In the genomic region with DNA sequence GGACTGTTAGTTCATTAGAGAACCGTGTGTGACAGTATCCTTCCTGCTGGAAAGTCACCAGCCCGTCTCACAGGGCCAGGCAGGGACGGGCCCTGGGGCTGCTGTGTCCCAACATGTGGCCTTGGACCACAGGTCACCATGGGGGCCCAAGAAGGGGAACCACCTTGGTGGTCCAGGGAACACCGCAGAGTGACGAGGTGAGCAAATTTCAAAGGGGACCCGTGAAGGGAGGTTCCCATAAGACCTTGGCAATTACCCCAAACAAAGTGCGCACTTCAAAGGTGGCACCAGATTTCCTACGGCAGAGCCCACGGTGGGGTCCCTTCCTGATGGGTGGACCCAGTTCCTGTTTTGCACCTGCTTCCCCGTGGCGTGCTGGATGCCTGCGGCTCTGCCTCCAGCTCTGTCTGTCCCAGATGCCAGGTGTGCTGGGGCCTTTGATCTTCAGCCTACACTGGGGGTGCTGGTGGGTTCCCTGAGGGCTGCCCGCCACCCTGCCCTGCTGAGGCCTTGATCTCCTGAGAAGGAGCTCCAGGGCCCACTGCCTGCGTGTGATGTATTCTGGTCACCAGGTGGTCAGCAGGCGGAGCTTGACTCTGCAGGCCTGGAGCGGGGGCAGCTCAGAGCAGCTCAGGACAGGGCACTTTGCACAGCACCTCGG, we compare ENCODE assay signal across 1 cellular context.
TF ChIP-seq lines count a peak whose summit lies in the region.

No MANE protein-coding gene starts in this region.

TF ChIP-seq in HepG2, 621 proteins besides CTCF, POLR2A, EP300 and RAD21 (continued from another document and continues in another):
- TF ChIP-seq ZNF205 (CRISPR knock-in tag; IDR thresholded peaks at IDR 0.05) (no peak), RXRB (CRISPR knock-in tag; IDR thresholded peaks at IDR 0.05; ENCODE audit: borderline replicate concordance) (peak; percentile 62), ATRX (CRISPR knock-in tag; IDR thresholded peaks at IDR 0.05; ENCODE audit: borderline replicate concordance) (no peak), PITX1 (CRISPR knock-in tag; IDR thresholded peaks at IDR 0.05) (peak; percentile 35; the same call in 1 of the 2 replicates), ASH2L (IDR thresholded peaks at IDR 0.05; ENCODE audit: insufficient read length, low read depth, low read length) (no peak), PCBP1 (IDR thresholded peaks at IDR 0.05; ENCODE audit: borderline replicate concordance, low read depth, low read length) (no peak), ZZZ3 (CRISPR knock-in tag; IDR thresholded peaks at IDR 0.05; ENCODE audit: borderline replicate concordance) (no peak), ZNF788 (CRISPR knock-in tag; IDR thresholded peaks at IDR 0.05; ENCODE audit: borderline replicate concordance) (peak; percentile 58; the same call in 1 of the 2 replicates), KAT8 (CRISPR knock-in tag; IDR thresholded peaks at IDR 0.05) (no peak), SIN3B (IDR thresholded peaks at IDR 0.05; ENCODE audit: low read length) (no peak), ZNF329 (CRISPR knock-in tag; IDR thresholded peaks at IDR 0.05; ENCODE audit: low read depth) (no peak), GLI4 (CRISPR knock-in tag; IDR thresholded peaks at IDR 0.05; ENCODE audit: borderline replicate concordance) (no peak), ZNF276 (CRISPR knock-in tag; IDR thresholded peaks at IDR 0.05; ENCODE audit: low read depth) (no peak), ZNF564 (CRISPR knock-in tag; IDR thresholded peaks at IDR 0.05) (0 out of 2 replicates have a peak, but pooled peaks have one; percentile 39), MNT (IDR thresholded peaks at IDR 0.05) (no peak), RBFOX2 (IDR thresholded peaks at IDR 0.05; ENCODE audit: low read depth, low read length) (0 out of 2 replicates have a peak, but pooled peaks have one; percentile 17), EHMT2 (IDR thresholded peaks at IDR 0.05; ENCODE audit: borderline replicate concordance, low read depth, low read length) (no peak), ZNF878 (CRISPR knock-in tag; IDR thresholded peaks at IDR 0.05) (no peak), SNAI1 (CRISPR knock-in tag; IDR thresholded peaks at IDR 0.05; ENCODE audit: borderline replicate concordance) (peak; percentile 89; the same call in 1 of the 2 replicates), ETV5 (CRISPR knock-in tag; IDR thresholded peaks at IDR 0.05; ENCODE audit: borderline replicate concordance) (0 out of 2 replicates have a peak, but pooled peaks have one; percentile 20), ZFAT (CRISPR knock-in tag; conservative IDR thresholded peaks at IDR 0.05) (no peak), SMAD3 (CRISPR knock-in tag; IDR thresholded peaks at IDR 0.05) (no peak; the same call in 1 of the 2 replicates), ESRRA (CRISPR knock-in tag; IDR thresholded peaks at IDR 0.05; ENCODE audit: low read depth) (no peak), HNF1A (IDR thresholded peaks at IDR 0.05; ENCODE audit: low read depth) (no peak), HNF1A (CRISPR knock-in tag; IDR thresholded peaks at IDR 0.05; ENCODE audit: borderline replicate concordance) (0 out of 2 replicates have a peak, but pooled peaks have one; percentile 30), ZNF724P (CRISPR knock-in tag; IDR thresholded peaks at IDR 0.05; ENCODE audit: borderline replicate concordance) (no peak; the same call in 1 of the 2 replicates)
- TF ChIP-seq, protein P1, sequence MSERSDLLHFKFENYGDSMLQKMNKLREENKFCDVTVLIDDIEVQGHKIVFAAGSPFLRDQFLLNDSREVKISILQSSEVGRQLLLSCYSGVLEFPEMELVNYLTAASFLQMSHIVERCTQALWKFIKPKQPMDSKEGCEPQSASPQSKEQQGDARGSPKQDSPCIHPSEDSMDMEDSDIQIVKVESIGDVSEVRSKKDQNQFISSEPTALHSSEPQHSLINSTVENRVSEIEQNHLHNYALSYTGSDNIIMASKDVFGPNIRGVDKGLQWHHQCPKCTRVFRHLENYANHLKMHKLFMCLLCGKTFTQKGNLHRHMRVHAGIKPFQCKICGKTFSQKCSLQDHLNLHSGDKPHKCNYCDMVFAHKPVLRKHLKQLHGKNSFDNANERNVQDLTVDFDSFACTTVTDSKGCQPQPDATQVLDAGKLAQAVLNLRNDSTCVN (CRISPR knock-in tag; IDR thresholded peaks at IDR 0.05; ENCODE audit: borderline replicate concordance), result no peak
- TF ChIP-seq, protein P2, sequence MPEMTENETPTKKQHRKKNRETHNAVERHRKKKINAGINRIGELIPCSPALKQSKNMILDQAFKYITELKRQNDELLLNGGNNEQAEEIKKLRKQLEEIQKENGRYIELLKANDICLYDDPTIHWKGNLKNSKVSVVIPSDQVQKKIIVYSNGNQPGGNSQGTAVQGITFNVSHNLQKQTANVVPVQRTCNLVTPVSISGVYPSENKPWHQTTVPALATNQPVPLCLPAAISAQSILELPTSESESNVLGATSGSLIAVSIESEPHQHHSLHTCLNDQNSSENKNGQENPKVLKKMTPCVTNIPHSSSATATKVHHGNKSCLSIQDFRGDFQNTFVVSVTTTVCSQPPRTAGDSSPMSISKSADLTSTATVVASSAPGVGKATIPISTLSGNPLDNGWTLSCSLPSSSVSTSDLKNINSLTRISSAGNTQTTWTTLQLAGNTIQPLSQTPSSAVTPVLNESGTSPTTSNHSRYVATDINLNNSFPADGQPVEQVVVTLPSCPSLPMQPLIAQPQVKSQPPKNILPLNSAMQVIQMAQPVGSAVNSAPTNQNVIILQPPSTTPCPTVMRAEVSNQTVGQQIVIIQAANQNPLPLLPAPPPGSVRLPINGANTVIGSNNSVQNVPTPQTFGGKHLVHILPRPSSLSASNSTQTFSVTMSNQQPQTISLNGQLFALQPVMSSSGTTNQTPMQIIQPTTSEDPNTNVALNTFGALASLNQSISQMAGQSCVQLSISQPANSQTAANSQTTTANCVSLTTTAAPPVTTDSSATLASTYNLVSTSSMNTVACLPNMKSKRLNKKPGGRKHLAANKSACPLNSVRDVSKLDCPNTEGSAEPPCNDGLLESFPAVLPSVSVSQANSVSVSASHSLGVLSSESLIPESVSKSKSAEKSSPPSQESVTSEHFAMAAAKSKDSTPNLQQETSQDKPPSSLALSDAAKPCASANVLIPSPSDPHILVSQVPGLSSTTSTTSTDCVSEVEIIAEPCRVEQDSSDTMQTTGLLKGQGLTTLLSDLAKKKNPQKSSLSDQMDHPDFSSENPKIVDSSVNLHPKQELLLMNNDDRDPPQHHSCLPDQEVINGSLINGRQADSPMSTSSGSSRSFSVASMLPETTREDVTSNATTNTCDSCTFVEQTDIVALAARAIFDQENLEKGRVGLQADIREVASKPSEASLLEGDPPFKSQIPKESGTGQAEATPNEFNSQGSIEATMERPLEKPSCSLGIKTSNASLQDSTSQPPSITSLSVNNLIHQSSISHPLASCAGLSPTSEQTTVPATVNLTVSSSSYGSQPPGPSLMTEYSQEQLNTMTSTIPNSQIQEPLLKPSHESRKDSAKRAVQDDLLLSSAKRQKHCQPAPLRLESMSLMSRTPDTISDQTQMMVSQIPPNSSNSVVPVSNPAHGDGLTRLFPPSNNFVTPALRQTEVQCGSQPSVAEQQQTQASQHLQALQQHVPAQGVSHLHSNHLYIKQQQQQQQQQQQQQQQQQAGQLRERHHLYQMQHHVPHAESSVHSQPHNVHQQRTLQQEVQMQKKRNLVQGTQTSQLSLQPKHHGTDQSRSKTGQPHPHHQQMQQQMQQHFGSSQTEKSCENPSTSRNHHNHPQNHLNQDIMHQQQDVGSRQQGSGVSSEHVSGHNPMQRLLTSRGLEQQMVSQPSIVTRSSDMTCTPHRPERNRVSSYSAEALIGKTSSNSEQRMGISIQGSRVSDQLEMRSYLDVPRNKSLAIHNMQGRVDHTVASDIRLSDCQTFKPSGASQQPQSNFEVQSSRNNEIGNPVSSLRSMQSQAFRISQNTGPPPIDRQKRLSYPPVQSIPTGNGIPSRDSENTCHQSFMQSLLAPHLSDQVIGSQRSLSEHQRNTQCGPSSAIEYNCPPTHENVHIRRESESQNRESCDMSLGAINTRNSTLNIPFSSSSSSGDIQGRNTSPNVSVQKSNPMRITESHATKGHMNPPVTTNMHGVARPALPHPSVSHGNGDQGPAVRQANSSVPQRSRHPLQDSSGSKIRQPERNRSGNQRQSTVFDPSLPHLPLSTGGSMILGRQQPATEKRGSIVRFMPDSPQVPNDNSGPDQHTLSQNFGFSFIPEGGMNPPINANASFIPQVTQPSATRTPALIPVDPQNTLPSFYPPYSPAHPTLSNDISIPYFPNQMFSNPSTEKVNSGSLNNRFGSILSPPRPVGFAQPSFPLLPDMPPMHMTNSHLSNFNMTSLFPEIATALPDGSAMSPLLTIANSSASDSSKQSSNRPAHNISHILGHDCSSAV (CRISPR knock-in tag; IDR thresholded peaks at IDR 0.05; ENCODE audit: borderline replicate concordance), result no peak
- TF ChIP-seq, protein P3, sequence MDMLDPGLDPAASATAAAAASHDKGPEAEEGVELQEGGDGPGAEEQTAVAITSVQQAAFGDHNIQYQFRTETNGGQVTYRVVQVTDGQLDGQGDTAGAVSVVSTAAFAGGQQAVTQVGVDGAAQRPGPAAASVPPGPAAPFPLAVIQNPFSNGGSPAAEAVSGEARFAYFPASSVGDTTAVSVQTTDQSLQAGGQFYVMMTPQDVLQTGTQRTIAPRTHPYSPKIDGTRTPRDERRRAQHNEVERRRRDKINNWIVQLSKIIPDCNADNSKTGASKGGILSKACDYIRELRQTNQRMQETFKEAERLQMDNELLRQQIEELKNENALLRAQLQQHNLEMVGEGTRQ (IDR thresholded peaks at IDR 0.05; ENCODE audit: low read depth, low read length), result no peak
- TF ChIP-seq, protein P3 (CRISPR knock-in tag; IDR thresholded peaks at IDR 0.05; ENCODE audit: borderline replicate concordance), result no peak
